Comparison of ENCODE assay signal across 7 cellular contexts in genomic region chr11:16240687-16241086, GRCh38.
"Had no signal": no experiment of that assay in that cellular context is flagged by ENCODE, and none has a peak within 500 bp of the region (broad histone marks: within the 10 kb centered on the region; RNA-seq: fewer than 3 reads in every experiment).

No MANE protein-coding gene starts in this region.

- H3K4me3 ChIP-seq: GM23338 had no signal

- ATAC-seq: GM23338 had no signal

- H2AFZ ChIP-seq: GM23338 had no signal

- H3K9me3 Mint-ChIP-seq: GM23338, H9 had no signal

- H3K4me2 ChIP-seq: GM23338 had no signal

- H3K4me3 Mint-ChIP-seq: GM23338, H9 had no signal

- DNase-seq: H9, HCEC 1CT, KBM-7 had no signal

- FAIRE-seq: H1, H54, HTR-8/SVneo had no signal

- H3K27ac Mint-ChIP-seq: GM23338, H9 had no signal
